Comparison of ENCODE assay signal across 6 cellular contexts in genomic region chr4:59637596-59637995, GRCh38.
"Had no signal": no experiment of that assay in that cellular context is flagged by ENCODE, and none has a peak within 500 bp of the region (broad histone marks: within the 10 kb centered on the region; RNA-seq: fewer than 3 reads in every experiment).

No MANE protein-coding gene starts in this region.

- H3K27ac Mint-ChIP-seq: H9 had no signal

- H3K4me1 Mint-ChIP-seq: H9 had no signal

- H3K27ac ChIP-seq: GM23248 had no signal

- H2AFZ ChIP-seq: GM23248 had no signal

- H3K4me3 Mint-ChIP-seq: H9 had no signal

- DNase-seq: GM23248, H9, HCEC 1CT, IMR-90, KG1 had no signal

- H3K4me3 ChIP-seq: GM23248, K562 had no signal

- ATAC-seq: K562 had no signal
